ENCODE assay signal across 9 cellular contexts in the genomic region with DNA sequence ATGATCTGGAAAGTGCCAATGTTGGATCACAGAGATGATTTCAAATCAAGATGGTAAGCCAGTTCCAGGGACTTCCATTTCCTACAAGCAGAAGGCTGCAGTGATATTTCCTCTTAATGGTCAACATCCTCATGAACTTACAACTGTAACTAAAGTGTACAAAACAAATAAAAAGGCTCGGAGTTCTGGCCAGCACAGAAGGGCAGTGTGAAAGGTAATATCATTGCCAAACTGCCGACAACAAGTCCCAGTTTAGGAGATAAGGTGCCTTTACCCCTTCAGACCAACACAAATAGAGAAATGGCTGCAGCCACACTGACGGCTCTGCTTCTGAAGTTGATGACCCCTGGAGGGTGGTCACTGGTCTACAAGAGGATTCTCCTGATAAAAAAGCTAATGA.
DNase-seq lines count a peak whose midpoint lies in the region; ATAC-seq and TF ChIP-seq lines count a peak whose summit lies in the region.
"Had no signal": no experiment of that assay in that cellular context is flagged by ENCODE, and none has a peak within 500 bp of the region (broad histone marks: within the 10 kb centered on the region; RNA-seq: fewer than 3 reads in every experiment).

No MANE protein-coding gene starts in this region.

- H3K27ac ChIP-seq in body of pancreas = peak overlapping the region; percentile 9 to 68 (median 37)
- H3K27ac ChIP-seq in mucosa of rectum (ENCODE audit: low read depth in 2 of 2, low read length in 2 of 2) = peak overlapping the region; percentile 54 to 60
- no peak overlapping the region for H3K27ac ChIP-seq in SJCRH30
- H3K27ac ChIP-seq in WERI-Rb-1 = no peak overlapping the region
- peak overlapping the region in 1 of 2 donors; percentile 53 for H3K27ac ChIP-seq in ovary

- TF ChIP-seq EP300 in ovary (IDR thresholded peaks at IDR 0.05) = no peak

- H3K9me3 ChIP-seq in body of pancreas (no peaks in the 10 kb centered on the region), mucosa of rectum (ENCODE audit: control insufficient read depth in 2 of 2, low read length in 2 of 2) (no peaks in the 10 kb centered on the region), SJCRH30 (replicated peaks) (no peaks in the 10 kb centered on the region), WERI-Rb-1 (ENCODE audit: severe bottlenecking) (no peaks in the 10 kb centered on the region), ovary (no peaks in the 10 kb centered on the region)

- H3K27ac Mint-ChIP-seq in stimulated activated naive CD8-positive, alpha-beta T cell treated with anti-CD3 and anti-CD28 coated beads, Interleukin-15, Interleukin-2, amounts not matched to agents 100 ng/mL and 50 ng/mL, for 24 hours = peak overlapping the region; percentile 99

- peaks cover 70% of the 10 kb centered on the region for H3K36me3 Mint-ChIP-seq in stimulated activated naive CD8-positive, alpha-beta T cell treated with anti-CD3 and anti-CD28 coated beads, Interleukin-15, Interleukin-2, amounts not matched to agents 100 ng/mL and 50 ng/mL, for 24 hours (ENCODE audit: low read depth)

- H3K4me3 Mint-ChIP-seq in stimulated activated naive CD8-positive, alpha-beta T cell treated with anti-CD3 and anti-CD28 coated beads, Interleukin-15, Interleukin-2, amounts not matched to agents 100 ng/mL and 50 ng/mL, for 24 hours = peak overlapping the region; percentile 81

- no peak for ATAC-seq in stimulated activated naive CD8-positive, alpha-beta T cell treated with anti-CD3 and anti-CD28 coated beads, Interleukin-15, Interleukin-2, amounts not matched to agents 100 U/mL and 50 U/mL, for 24 hours
- no peak for ATAC-seq in body of pancreas

- H3K4me1 ChIP-seq in body of pancreas (peaks cover 38% of the 10 kb centered on the region), mucosa of rectum (ENCODE audit: control insufficient read depth in 2 of 2, insufficient read depth in 2 of 2, low read length in 2 of 2) (peaks cover 48 to 52% of the 10 kb centered on the region in 2 donors), SJCRH30 (peaks cover 24% of the 10 kb centered on the region), ovary (ENCODE audit: insufficient read depth) (peaks cover 42% of the 10 kb centered on the region)

- intact Hi-C loops in body of pancreas (cut with DNase I) (no loop called here), ovary (cut with DNase I) (no loop called here)

- DNase-seq in stimulated activated naive CD8-positive, alpha-beta T cell treated with anti-CD3 and anti-CD28 coated beads, Interleukin-15, Interleukin-2, amounts not matched to agents 100 U/mL and 50 U/mL, for 24 hours = no peak
- DNase-seq in body of pancreas = no peak
- no peak for DNase-seq in SJCRH30
- DNase-seq in GM13976 (ENCODE audit: low spot score) = no peak
- DNase-seq in WERI-Rb-1 = no peak
- no peak for DNase-seq in ovary
- DNase-seq: KG1 had no signal

- H3K9ac ChIP-seq in mucosa of rectum (ENCODE audit: low read depth in 1 of 2, low read length in 2 of 2) = no peak overlapping the region

- H3K36me3 ChIP-seq in body of pancreas (replicated peaks in 1 of 2; ENCODE audit: insufficient read depth in 1 of 2, low read depth in 2 of 2) (no peaks in the 10 kb centered on the region), mucosa of rectum (ENCODE audit: control insufficient read depth in 2 of 2, insufficient read depth in 2 of 2, low read length in 2 of 2) (peaks cover 2% of the 10 kb centered on the region in 2 donors), SJCRH30 (peaks cover 7% of the 10 kb centered on the region), WERI-Rb-1 (no peaks in the 10 kb centered on the region), ovary (no peaks in the 10 kb centered on the region)

- in situ Hi-C loops in GM13976 (cut with MboI; ENCODE audit: low sequenced_read_pairs, unreplicated experiment) = no loop called here

- H3K27me3 ChIP-seq in body of pancreas (no peaks in the 10 kb centered on the region), mucosa of rectum (ENCODE audit: control insufficient read depth in 2 of 2, insufficient read depth in 2 of 2, low read length in 2 of 2) (no peaks in the 10 kb centered on the region), SJCRH30 (no peaks in the 10 kb centered on the region), WERI-Rb-1 (ENCODE audit: insufficient read depth, low read depth, severe bottlenecking) (no peaks in the 10 kb centered on the region), ovary (no peaks in the 10 kb centered on the region)

- H3K4me3 ChIP-seq in body of pancreas = no peak overlapping the region
- peak overlapping the region in 1 of 2 donors; percentile 34 for H3K4me3 ChIP-seq in mucosa of rectum (ENCODE audit: low read length in 2 of 2)
- H3K4me3 ChIP-seq in SJCRH30 = no peak overlapping the region
- no peak overlapping the region for H3K4me3 ChIP-seq in WERI-Rb-1 (ENCODE audit: low read depth, low read length)
- H3K4me3 ChIP-seq in ovary = no peak overlapping the region

- 4 to 15% methylated on average over 3 of the region's 3 CpGs for WGBS in body of pancreas, 2 donors
- WGBS in ovary, 3 donors = 18 to 28% (median 27%) methylated on average over 3 of the region's 3 CpGs

- no peaks in the 10 kb centered on the region for H3K27me3 Mint-ChIP-seq in stimulated activated naive CD8-positive, alpha-beta T cell treated with anti-CD3 and anti-CD28 coated beads, Interleukin-15, Interleukin-2, amounts not matched to agents 100 ng/mL and 50 ng/mL, for 24 hours

- TF ChIP-seq CTCF in body of pancreas (IDR thresholded peaks at IDR 0.05) (no peak), GM13976 (IDR thresholded peaks at IDR 0.05; ENCODE audit: borderline replicate concordance, control extremely low read depth, extremely low read depth, insufficient read depth, missing control alignments) (no peak), WERI-Rb-1 (IDR thresholded peaks at IDR 0.05; ENCODE audit: low read depth, low read length) (no peak), ovary (IDR thresholded peaks at IDR 0.05) (no peak)

- TF ChIP-seq POLR2A in body of pancreas (IDR thresholded peaks at IDR 0.05) (no peak), ovary (IDR thresholded peaks at IDR 0.05) (no peak)

- H3K9me3 Mint-ChIP-seq in stimulated activated naive CD8-positive, alpha-beta T cell treated with anti-CD3 and anti-CD28 coated beads, Interleukin-15, Interleukin-2, amounts not matched to agents 100 ng/mL and 50 ng/mL, for 24 hours = no peaks in the 10 kb centered on the region

- peaks cover 99% of the 10 kb centered on the region for H3K4me1 Mint-ChIP-seq in stimulated activated naive CD8-positive, alpha-beta T cell treated with anti-CD3 and anti-CD28 coated beads, Interleukin-15, Interleukin-2, amounts not matched to agents 100 ng/mL and 50 ng/mL, for 24 hours (ENCODE audit: low read depth)

Comparison
In these comparisons a context has a peak if more than half of its experiments do, and no peak if none do; other contexts are left out.
1. H3K27ac ChIP-seq: peak in body of pancreas (4 of 4) and mucosa of rectum (2 of 2); none in SJCRH30 (single experiment) and WERI-Rb-1 (single experiment).